Comparison of ENCODE assay signal across 8 cellular contexts in genomic region chr5:34188001-34188822, GRCh38.
DNase-seq lines count a peak whose midpoint lies in the region; ATAC-seq and TF ChIP-seq lines count a peak whose summit lies in the region.
"Not testable (repeated sequence)": the region's sequence is repeated elsewhere in the genome, so short reads cannot be mapped to it uniquely, and the experiment has no call there.

No MANE protein-coding gene starts in this region.

- H3K4me2 ChIP-seq in GM23338 = peak overlapping the region; percentile 46
- H3K4me2 ChIP-seq in hepatocyte; neuronal stem cell (ENCODE audit: insufficient read depth, low read length, poor library complexity, severe bottlenecking): not testable (repeated sequence)

- H4K91ac ChIP-seq in neuronal stem cell (ENCODE audit: low read depth, low read length, poor library complexity) = not testable (repeated sequence)

- H3K9me3 ChIP-seq in hepatocyte (ENCODE audit: low read depth); neuronal stem cell (replicated peaks in 1 of 2; ENCODE audit: control insufficient read depth in 2 of 2, insufficient read depth in 1 of 2, low read depth in 1 of 2, low read length in 2 of 2): not testable (repeated sequence)

- peaks cover 51% of the 10 kb centered on the region for H3K36me3 Mint-ChIP-seq in GM23338 (ENCODE audit: low read depth)

- TF ChIP-seq CTCF in AG10803 (conservative IDR thresholded peaks at IDR 0.05; ENCODE audit: low read length) (peak; percentile 39), GM23338 (conservative IDR thresholded peaks at IDR 0.05; ENCODE audit: low read depth in 2 of 2) (peak; percentile 67 to 76), dorsolateral prefrontal cortex (IDR thresholded peaks at IDR 0.05 in 54 of 56, conservative IDR thresholded peaks at IDR 0.05 in 2 of 56; ENCODE audit: low read depth in 1 of 56, partially characterized antibody in 56 of 56) (peak in 55 of 56 donors; percentile 14 to 78 (median 64)), hepatocyte (IDR thresholded peaks at IDR 0.05; ENCODE audit: poor library complexity) (peak; percentile 41)

- H2BK5ac ChIP-seq in neuronal stem cell (ENCODE audit: low read length) = not testable (repeated sequence)

- H3K27me3 ChIP-seq in GM23338 (ENCODE audit: insufficient read depth); dorsolateral prefrontal cortex; hepatocyte; neuronal stem cell (ENCODE audit: control insufficient read depth in 3 of 3, insufficient read depth in 3 of 3, low read depth in 1 of 3, low read length in 3 of 3): not testable (repeated sequence)

- peaks cover 14% of the 10 kb centered on the region for H3K4me1 ChIP-seq in GM23338 (ENCODE audit: insufficient read depth)
- H3K4me1 ChIP-seq in hepatocyte (ENCODE audit: insufficient read depth) = not testable (repeated sequence)
- peaks cover 8 to 16% of the 10 kb centered on the region in 2 donors for H3K4me1 ChIP-seq in neuronal stem cell (ENCODE audit: control insufficient read depth in 2 of 2, insufficient read depth in 1 of 2, low read depth in 1 of 2, low read length in 2 of 2)

- H2BK120ac ChIP-seq in neuronal stem cell (ENCODE audit: low read depth, low read length) = not testable (repeated sequence)

- not testable (repeated sequence) for H2AK5ac ChIP-seq in neuronal stem cell (ENCODE audit: low read depth, low read length)

- 93% methylated on average over 10 of the region's 11 CpGs for WGBS in hepatocyte (ENCODE audit: low lambda C conversion rate, missing lambda C conversion rate)
- WGBS in neuronal stem cell (ENCODE audit: extremely low coverage in 2 of 2, insufficient read length in 2 of 2, insufficient replicate concordance in 1 of 2), 2 donors = no CpG with 5 or more reads among the region's 11 CpGs

- H3K27ac ChIP-seq in GM23338 (ENCODE audit: low read depth); dorsolateral prefrontal cortex; hepatocyte; neuronal stem cell (replicated peaks; ENCODE audit: low read length): not testable (repeated sequence)

- H3K36me3 ChIP-seq in GM23338 (ENCODE audit: insufficient read depth) (peaks cover 14% of the 10 kb centered on the region), neuronal stem cell (replicated peaks in 1 of 2; ENCODE audit: control insufficient read depth in 2 of 2, insufficient read depth in 2 of 2, low read length in 2 of 2) (peaks cover 2 to 26% of the 10 kb centered on the region in 2 donors)
- H3K36me3 ChIP-seq in hepatocyte (replicated peaks; ENCODE audit: insufficient read depth, low read depth) = not testable (repeated sequence)

- H3K14ac ChIP-seq in neuronal stem cell (ENCODE audit: low read length) = peak overlapping the region; percentile 86

- not testable (repeated sequence) for H3K27ac Mint-ChIP-seq in GM23338

- H3K79me2 ChIP-seq in GM23338 (replicated peaks; ENCODE audit: insufficient read depth) = peaks cover 31% of the 10 kb centered on the region
- not testable (repeated sequence) for H3K79me2 ChIP-seq in hepatocyte

- H3K9me3 Mint-ChIP-seq in GM23338 = peaks cover 26% of the 10 kb centered on the region

- peaks cover 27% of the 10 kb centered on the region for H3K27me3 Mint-ChIP-seq in GM23338 (ENCODE audit: insufficient read depth, low read depth, poor library complexity)

- not testable (repeated sequence) for H3K4ac ChIP-seq in neuronal stem cell (ENCODE audit: low read length)

- peak overlapping the region; percentile 36 for H3K9ac ChIP-seq in neuronal stem cell (ENCODE audit: low read depth, low read length, poor library complexity)

- not testable (repeated sequence) for H2BK15ac ChIP-seq in neuronal stem cell (ENCODE audit: low read length)

- not testable (repeated sequence) for H4K8ac ChIP-seq in neuronal stem cell (ENCODE audit: low read depth, low read length)

- peaks cover 33% of the 10 kb centered on the region for H3K4me1 Mint-ChIP-seq in GM23338

- intact Hi-C loops in dorsolateral prefrontal cortex (cut with DNase I) = loop anchor here in 1 of 2 donors (10.0 kb wide), 1 partner anchor 267 kb away; no protein-coding TSS in a partner anchor

- not testable (repeated sequence) for H3K4me3 ChIP-seq in AG10803 (ENCODE audit: low read length); GM23338; dorsolateral prefrontal cortex; hepatocyte; neuronal stem cell (ENCODE audit: low read length in 2 of 2)

- DNase-seq in AG10803 (ENCODE audit: low read depth) = peak; percentile 42
- peak; percentile 94 for DNase-seq in GM23338 (ENCODE audit: low spot score)
- peak; percentile 74 for DNase-seq in RKO (ENCODE audit: low spot score)
- DNase-seq in activated T-cell treated with anti-CD3 and anti-CD28 coated beads, Interleukin-2, amount 50 U/mL, for 1 hour = peak; percentile 41
- DNase-seq in dorsolateral prefrontal cortex = peak; percentile 19 to 84 (median 69)
- peak; percentile 60 for DNase-seq in hepatocyte (ENCODE audit: low spot score)
- not testable (repeated sequence) for DNase-seq in neuronal stem cell (ENCODE audit: low spot score)
- DNase-seq in stimulated activated CD8-positive, alpha-beta memory T cell treated with anti-CD3 and anti-CD28 coated beads, Interleukin-12 subunit alpha, Interleukin-12 subunit beta, amount 100 ng/mL, for 24 hours (ENCODE audit: extremely low read depth) = peak; percentile 40

- peaks cover 24% of the 10 kb centered on the region for H3F3A ChIP-seq in GM23338 (replicated peaks; ENCODE audit: low read depth)

- H2BK12ac ChIP-seq in neuronal stem cell (ENCODE audit: low read length) = peak overlapping the region; percentile 92

- not testable (repeated sequence) for H2AFZ ChIP-seq in GM23338; hepatocyte; neuronal stem cell (ENCODE audit: low read length)

- not testable (repeated sequence) for H3K79me1 ChIP-seq in neuronal stem cell (ENCODE audit: low read depth, low read length)

- not testable (repeated sequence) for H3K9me2 ChIP-seq in GM23338 (ENCODE audit: insufficient read depth); hepatocyte (replicated peaks; ENCODE audit: insufficient read depth)

- peaks cover 33% of the 10 kb centered on the region for H4K20me1 ChIP-seq in GM23338 (replicated peaks; ENCODE audit: insufficient read depth)
- not testable (repeated sequence) for H4K20me1 ChIP-seq in hepatocyte (ENCODE audit: insufficient read depth, poor library complexity, severe bottlenecking)

- peak overlapping the region; percentile 93 for H3K23ac ChIP-seq in neuronal stem cell (ENCODE audit: low read depth, low read length, poor library complexity)

- ATAC-seq in GM23338 = not testable (repeated sequence)

- H3K18ac ChIP-seq in neuronal stem cell (ENCODE audit: low read length) = peak overlapping the region; percentile 63

- not testable (repeated sequence) for H3K4me3 Mint-ChIP-seq in GM23338
